In the genomic region with DNA sequence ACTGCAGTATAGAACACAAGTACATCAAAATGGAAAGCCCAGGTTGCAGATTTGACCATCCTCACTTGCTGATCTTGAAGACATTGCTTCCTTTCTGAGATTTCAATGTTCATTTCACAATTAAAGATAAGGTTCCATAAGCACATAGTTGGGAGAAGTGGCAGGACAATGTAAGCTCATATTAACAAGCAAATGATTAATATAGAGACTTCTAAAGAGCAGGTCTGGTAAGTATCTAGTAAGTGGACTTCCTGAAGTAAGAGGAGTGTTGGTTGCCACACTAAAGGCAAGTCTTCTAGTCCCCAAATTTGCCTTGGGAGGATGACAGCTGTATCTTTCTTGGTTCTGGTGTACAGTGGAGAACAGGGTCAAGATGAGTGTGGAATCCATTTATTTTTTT, we compare ENCODE assay signal across 12 cellular contexts. TPM values are rescaled to one million over a fixed set of nuclear protein-coding genes. Genes with fewer than 3 reads are reported as not detected.
DNase-seq lines count a peak whose midpoint lies in the region; ATAC-seq and TF ChIP-seq lines count a peak whose summit lies in the region.
"Had no signal": no experiment of that assay in that cellular context is flagged by ENCODE, and none has a peak within 500 bp of the region (broad histone marks: within the 10 kb centered on the region; RNA-seq: fewer than 3 reads in every experiment).

No MANE protein-coding gene starts in this region.

- peaks cover 4% of the 10 kb centered on the region; the same call in 1 of the 2 replicates for H3K4me1 ChIP-seq in H9 (ENCODE audit: insufficient read depth, low read length)
- H3K4me1 ChIP-seq in ascending aorta = peaks cover 0 to 22% of the 10 kb centered on the region in 2 donors
- peaks cover 40% of the 10 kb centered on the region for H3K4me1 ChIP-seq in lower lobe of right lung
- H3K4me1 ChIP-seq in stomach smooth muscle (ENCODE audit: control insufficient read depth, insufficient read depth, low read length) = peaks cover 10% of the 10 kb centered on the region

- H2BK15ac ChIP-seq in H9 (ENCODE audit: low read depth, low read length) = no peak overlapping the region

- no peak for TF ChIP-seq CTCF in H9 (conservative IDR thresholded peaks at IDR 0.05)
- no peak for TF ChIP-seq CTCF in ascending aorta (IDR thresholded peaks at IDR 0.05)
- TF ChIP-seq CTCF in lower lobe of right lung (IDR thresholded peaks at IDR 0.05) = no peak

- peak overlapping the region; percentile 62 to 79; a peak in 4 of 5 replicates for H3K4me3 Mint-ChIP-seq in H9
- H3K4me3 Mint-ChIP-seq in stimulated activated memory B cell treated with anti-CD40 and anti-IgM and Interleukin-4, amounts not matched to agents 10 μg/mL and 1 μg/mL and 100 μg/mL, for 72 hours = no peak overlapping the region

- H2AK5ac ChIP-seq in H9 (ENCODE audit: insufficient read length, low read length) = no peak overlapping the region

- no peak overlapping the region for H3K4ac ChIP-seq in H9 (ENCODE audit: low read depth, low read length)

- H2BK120ac ChIP-seq in H9 (ENCODE audit: low read depth, low read length, poor library complexity, severe bottlenecking) = no peak overlapping the region

- intact Hi-C loops in ascending aorta (cut with DNase I) (loop anchor here (2.0 to 10.0 kb wide), 10 partner anchors 33 to 779 kb away; no protein-coding TSS in a partner anchor), lower lobe of right lung (cut with DNase I) (no loop called here)

- H3K36me3 ChIP-seq in ascending aorta (no peaks in the 10 kb centered on the region), lower lobe of right lung (no peaks in the 10 kb centered on the region), stomach smooth muscle (ENCODE audit: control insufficient read depth in 2 of 2, insufficient read depth in 2 of 2, low read length in 2 of 2) (no peaks in the 10 kb centered on the region)

- H4K5ac ChIP-seq in H9 (ENCODE audit: insufficient read length, low read depth, low read length) = no peak overlapping the region

- peaks cover 14% of the 10 kb centered on the region for H3K23me2 ChIP-seq in H9 (ENCODE audit: insufficient read length, low read depth, low read length, poor library complexity, severe bottlenecking)

- no peak overlapping the region for H2BK20ac ChIP-seq in H9 (ENCODE audit: low read depth, low read length, poor library complexity, severe bottlenecking)

- no peak for DNase-seq in H9
- DNase-seq in ascending aorta (ENCODE audit: low spot score in 2 of 2) = no peak
- DNase-seq in lower lobe of right lung = no peak
- no peak for DNase-seq in SIG-M5 treated with dmso at 0.1 percent for 504 hours (lab: John Stamatoyannopoulos, UW; ENCODE audit: unreplicated experiment)
- no peak for DNase-seq in stimulated activated CD4-positive, alpha-beta T cell treated with anti-CD3 and anti-CD28 coated beads, Interleukin-4, amount 100 ng/mL, for 24 hours
- DNase-seq in dedifferentiated amniotic fluid mesenchymal stem cell (ENCODE audit: extremely low spot score) = no peak
- DNase-seq: DMS53; mesendoderm; NCI-H1694 treated with DMSO at 0.1 percent for 48 hours; stimulated activated naive CD8-positive, alpha-beta T cell treated with anti-CD3 and anti-CD28 coated beads, Interleukin-15, amount 100 ng/mL, for 72 hours had no signal

- H3K27me3 ChIP-seq in H9 (ENCODE audit: insufficient read depth, low read length) (peaks cover 15% of the 10 kb centered on the region; the same call in 1 of the 2 replicates), ascending aorta (no peaks in the 10 kb centered on the region), lower lobe of right lung (ENCODE audit: low read depth) (no peaks in the 10 kb centered on the region), stomach smooth muscle (ENCODE audit: control insufficient read depth in 1 of 2, insufficient read depth in 2 of 2, low read length in 2 of 2) (no peaks in the 10 kb centered on the region)

- H3K56ac ChIP-seq in H9 (ENCODE audit: insufficient read length, low read depth, low read length) = no peak overlapping the region

- H3K4me2 ChIP-seq in H9 (ENCODE audit: insufficient read depth, insufficient read length, low read length) = no peak overlapping the region

- no peak overlapping the region for H3K18ac ChIP-seq in H9 (ENCODE audit: insufficient read length, low read depth, low read length)

- H4K91ac ChIP-seq in H9 (ENCODE audit: insufficient read length, low read depth, low read length) = no peak overlapping the region

- no peak for ATAC-seq in lower lobe of right lung
- ATAC-seq in stimulated activated memory B cell treated with anti-CD40 and anti-IgM and Interleukin-4, amounts not matched to agents 10 μg/mL and 1 μg/mL and 100 μg/mL, for 72 hours = no peak

- no peak overlapping the region for H2BK12ac ChIP-seq in H9 (ENCODE audit: insufficient read length, low read depth, low read length)

- H3K23ac ChIP-seq in H9 (ENCODE audit: insufficient read length, low read depth, low read length) = no peak overlapping the region

- no peak overlapping the region for H4K8ac ChIP-seq in H9 (replicated peaks; ENCODE audit: insufficient read length, low read depth, low read length)

- no peaks in the 10 kb centered on the region for H3K79me2 ChIP-seq in H9 (ENCODE audit: insufficient read depth, low read length)

- peaks cover 48% of the 10 kb centered on the region for H3K27me3 Mint-ChIP-seq in H9 (ENCODE audit: low read depth)
- H3K27me3 Mint-ChIP-seq in stimulated activated memory B cell treated with anti-CD40 and anti-IgM and Interleukin-4, amounts not matched to agents 10 μg/mL and 1 μg/mL and 100 μg/mL, for 72 hours = peaks cover 38% of the 10 kb centered on the region

- no peak overlapping the region for H3K27ac ChIP-seq in H9 (ENCODE audit: insufficient read length, low read depth, low read length)
- H3K27ac ChIP-seq in ascending aorta = peak overlapping the region; percentile 88 to 100
- H3K27ac ChIP-seq in lower lobe of right lung = peak overlapping the region; percentile 98
- H3K27ac ChIP-seq in stomach smooth muscle (ENCODE audit: low read length) = peak overlapping the region; percentile 90

- H2BK5ac ChIP-seq in H9 (ENCODE audit: insufficient read length, low read length) = no peak overlapping the region

- no peak overlapping the region for H3T11ph ChIP-seq in H9 (ENCODE audit: low read length)

- H3K4me1 Mint-ChIP-seq in H9 = peaks cover 16 to 17% of the 10 kb centered on the region in 2 experiments
- H3K4me1 Mint-ChIP-seq in stimulated activated memory B cell treated with anti-CD40 and anti-IgM and Interleukin-4, amounts not matched to agents 10 μg/mL and 1 μg/mL and 100 μg/mL, for 72 hours = no peaks in the 10 kb centered on the region

- H4K20me1 ChIP-seq in H9 (ENCODE audit: control insufficient read depth, insufficient read depth, insufficient read length) = no peaks in the 10 kb centered on the region

- peaks cover 0 to 5% of the 10 kb centered on the region in 2 experiments; a peak in 1 of 5 replicates for H3K9me3 Mint-ChIP-seq in H9
- no peaks in the 10 kb centered on the region for H3K9me3 Mint-ChIP-seq in stimulated activated memory B cell treated with anti-CD40 and anti-IgM and Interleukin-4, amounts not matched to agents 10 μg/mL and 1 μg/mL and 100 μg/mL, for 72 hours
- H3K9me3 Mint-ChIP-seq: stimulated activated naive CD8-positive, alpha-beta T cell treated with anti-CD3 and anti-CD28 coated beads, Interleukin-15, amount 100 ng/mL, for 72 hours had no signal

- peak overlapping the region in 1 of 2 donors; percentile 85 for H3K4me3 ChIP-seq in ascending aorta
- H3K4me3 ChIP-seq in lower lobe of right lung = peak overlapping the region; percentile 89
- peak overlapping the region; percentile 63 to 83 for H3K4me3 ChIP-seq in stomach smooth muscle (ENCODE audit: low read length in 2 of 2)

- H3K9me3 ChIP-seq in H9 (ENCODE audit: control insufficient read depth, low read depth, low read length) (no peaks in the 10 kb centered on the region), ascending aorta (no peaks in the 10 kb centered on the region), lower lobe of right lung (no peaks in the 10 kb centered on the region), stomach smooth muscle (ENCODE audit: control insufficient read depth in 2 of 2, low read length in 2 of 2) (no peaks in the 10 kb centered on the region)

- no peaks in the 10 kb centered on the region for H3K79me1 ChIP-seq in H9 (ENCODE audit: insufficient read depth, low read depth, low read length, poor library complexity, severe bottlenecking)

- H3K36me3 Mint-ChIP-seq in H9 (ENCODE audit: insufficient read depth in 1 of 3, low read depth in 3 of 3) = 0 out of 7 replicates have a peak, but pooled peaks cover 0 to 9% (median 0%) of the 10 kb centered on the region in 3 experiments
- no peaks in the 10 kb centered on the region for H3K36me3 Mint-ChIP-seq in stimulated activated memory B cell treated with anti-CD40 and anti-IgM and Interleukin-4, amounts not matched to agents 10 μg/mL and 1 μg/mL and 100 μg/mL, for 72 hours

- H2AFZ ChIP-seq in H9 (ENCODE audit: low read length) = no peak overlapping the region

- H3K27ac Mint-ChIP-seq in H9 = no peak overlapping the region
- H3K27ac Mint-ChIP-seq in stimulated activated memory B cell treated with anti-CD40 and anti-IgM and Interleukin-4, amounts not matched to agents 10 μg/mL and 1 μg/mL and 100 μg/mL, for 72 hours = no peak overlapping the region
- H3K27ac Mint-ChIP-seq: stimulated activated naive CD8-positive, alpha-beta T cell treated with anti-CD3 and anti-CD28 coated beads, Interleukin-15, amount 100 ng/mL, for 72 hours had no signal

- no peak overlapping the region for H3K14ac ChIP-seq in H9 (ENCODE audit: insufficient read depth, low read length)

- H3K9ac ChIP-seq in H9 (ENCODE audit: extremely low read depth, insufficient read length, low read length) (no peak overlapping the region), stomach smooth muscle (ENCODE audit: low read length in 2 of 2) (peak overlapping the region; percentile 22 to 81)

RNA-seq across cellular contexts. Expression of gene PTPRM, which starts 1.4 kb away (rescaled TPM):
- 3.9 and 6.2 TPM in 2 replicates for total RNA-seq in H9 (2021)
- 257 TPM for total RNA-seq in ascending aorta
- total RNA-seq in lower lobe of right lung = 85.2 TPM

Comparison
In these comparisons a context has a peak if more than half of its experiments do, and no peak if none do; other contexts are left out.
1. RNA of gene PTPRM, which starts 1.4 kb away (total RNA-seq): 257 TPM in ascending aorta (single experiment) and 85.2 TPM in lower lobe of right lung (single experiment); 3.9 to 6.2 TPM in H9; every median in the first group is over 10 times any median in the second.